Comparison of ENCODE assay signal across 10 cellular contexts in the genomic region with DNA sequence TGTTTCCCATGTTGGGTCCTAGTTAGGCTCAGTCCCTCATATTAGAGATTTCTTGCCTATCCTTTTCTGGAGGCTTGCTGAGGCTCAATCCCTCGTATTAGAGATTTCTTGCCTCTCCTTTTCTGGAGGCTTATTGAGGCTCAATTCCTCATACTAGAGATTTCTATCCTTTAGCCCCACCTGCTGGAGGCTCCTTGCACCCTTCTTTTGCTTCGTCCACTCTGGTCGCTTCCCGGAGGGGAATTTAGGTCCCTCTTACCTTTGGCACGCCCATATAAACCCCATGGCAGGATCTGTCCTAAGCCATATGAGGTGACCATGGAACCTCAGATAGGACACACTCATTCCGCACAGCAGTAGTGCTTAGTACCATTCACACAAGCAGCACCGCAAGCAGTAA. TPM values are rescaled to one million over a fixed set of nuclear protein-coding genes. Genes with fewer than 3 reads are reported as not detected.
A peak's percentile ranks its signal among the peaks of the same experiment; 100 is the strongest.
DNase-seq lines count a peak whose midpoint lies in the region; ATAC-seq, FAIRE-seq and TF ChIP-seq lines count a peak whose summit lies in the region.
"Had no signal": no experiment of that assay in that cellular context is flagged by ENCODE, and none has a peak within 500 bp of the region (broad histone marks: within the 10 kb centered on the region; RNA-seq: fewer than 3 reads in every experiment).

No MANE protein-coding gene starts in this region.

- H3K9me3 Mint-ChIP-seq in stimulated activated naive CD8-positive, alpha-beta T cell treated with anti-CD3 and anti-CD28 coated beads, Interleukin-15, amount 100 ng/mL, for 72 hours: peaks cover 11 to 19% of the 10 kb centered on the region in 2 donors

- no peak overlapping the region for H3K27ac Mint-ChIP-seq in stimulated activated naive CD8-positive, alpha-beta T cell treated with anti-CD3 and anti-CD28 coated beads, Interleukin-15, amount 100 ng/mL, for 72 hours

- peak; percentile 26 for DNase-seq in stimulated activated naive CD8-positive, alpha-beta T cell treated with anti-CD3 and anti-CD28 coated beads, Interleukin-15, Interleukin-2, amounts not matched to agents 100 U/mL and 50 U/mL, for 24 hours
- DNase-seq in stimulated activated naive CD8-positive, alpha-beta T cell treated with anti-CD3 and anti-CD28 coated beads, Interleukin-15, amount 100 ng/mL, for 72 hours: no peak
- DNase-seq in RPMI8226 (peak; percentile 49), fibroblast of peridontal ligament (ENCODE audit: extremely low read depth) (peak; percentile 27), urothelium cell line (ENCODE audit: low spot score) (peak; percentile 39), NCI-H2081 treated with DMSO at 0.1 percent for 48 hours (lab: John Stamatoyannopoulos, UW) (no peak), A172 (ENCODE audit: low spot score) (no peak), tibial nerve (ENCODE audit: low spot score in 2 of 2) (no peak)
- DNase-seq: NCI-H2029 had no signal

- ATAC-seq in stimulated activated naive CD8-positive, alpha-beta T cell treated with anti-CD3 and anti-CD28 coated beads, Interleukin-15, Interleukin-2, amounts not matched to agents 100 U/mL and 50 U/mL, for 24 hours: no peak
- ATAC-seq in stimulated activated naive CD8-positive, alpha-beta T cell treated with anti-CD3 and anti-CD28 coated beads, Interleukin-15, amount 100 ng/mL, for 72 hours: no peak

- H3K36me3 ChIP-seq in tibial nerve: peaks cover 0 to 8% (median 0%) of the 10 kb centered on the region in 3 donors

- WGBS in tibial nerve, 2 donors: 91% methylated on average over 7 of the region's 7 CpGs

- peak; percentile 44 for FAIRE-seq in urothelium cell line (lab: Jason Lieb, UNC)

- H3K4me1 ChIP-seq in tibial nerve: no peaks in the 10 kb centered on the region

- no peaks in the 10 kb centered on the region for H3K27me3 ChIP-seq in tibial nerve

- TF ChIP-seq EP300 in tibial nerve (IDR thresholded peaks at IDR 0.05): no peak

- no peak overlapping the region for H3K27ac ChIP-seq in tibial nerve

- H3K4me3 Mint-ChIP-seq in stimulated activated naive CD8-positive, alpha-beta T cell treated with anti-CD3 and anti-CD28 coated beads, Interleukin-15, amount 100 ng/mL, for 72 hours: no peak overlapping the region

- peaks cover 0 to 17% (median 2%) of the 10 kb centered on the region in 4 donors for H3K9me3 ChIP-seq in tibial nerve

- H3K4me3 ChIP-seq in tibial nerve: no peak overlapping the region

- TF ChIP-seq CTCF in tibial nerve (IDR thresholded peaks at IDR 0.05): peak in 1 of 5 experiments; percentile 13

- no peak for TF ChIP-seq POLR2A in tibial nerve (IDR thresholded peaks at IDR 0.05)

- H3K4me1 Mint-ChIP-seq in stimulated activated naive CD8-positive, alpha-beta T cell treated with anti-CD3 and anti-CD28 coated beads, Interleukin-15, amount 100 ng/mL, for 72 hours: peaks cover 11% of the 10 kb centered on the region

- no peaks in the 10 kb centered on the region for H3K27me3 Mint-ChIP-seq in stimulated activated naive CD8-positive, alpha-beta T cell treated with anti-CD3 and anti-CD28 coated beads, Interleukin-15, amount 100 ng/mL, for 72 hours

RNA-seq across cellular contexts. Expression of a gene that starts 15.9 kb away (rescaled TPM):
- 0.03 and 0.46 TPM in 2 replicates for total RNA-seq in A172 (2014; rRNA removed; shearing (Covaris generic))
- 1 to 10 TPM in 1 of 4 donors, under 1 TPM in 3; 0.30 to 1.1 (median 0.61) TPM for total RNA-seq in tibial nerve
- total RNA-seq: myocyte had no signal

RNA-seq across cellular contexts. Expression of a gene that starts 24.1 kb away (rescaled TPM):
- total RNA-seq in A172 (2014; rRNA removed; shearing (Covaris generic)): 73.3 and 80.7 TPM in 2 replicates
- 10 to 100 TPM; 28.2 to 54.6 (median 44.9) TPM for total RNA-seq in tibial nerve

RNA-seq across cellular contexts. Expression of a gene that starts 35.2 kb away (rescaled TPM):
- 2.9 and 6.5 TPM in 2 replicates for total RNA-seq in A172 (2014; rRNA removed; shearing (Covaris generic))
- total RNA-seq in tibial nerve: 10 to 100 TPM; 14.1 to 61.8 (median 21.5) TPM

RNA-seq across cellular contexts. Expression of a gene that starts 40.7 kb away (rescaled TPM):
- 0.07 and 0.17 TPM in 2 replicates for total RNA-seq in A172 (2014; rRNA removed; shearing (Covaris generic))
- total RNA-seq in tibial nerve: 10 to 100 TPM; 13.5 to 21.8 (median 16.0) TPM

RNA-seq across cellular contexts. Expression of a gene that starts 44.1 kb away (rescaled TPM):
- total RNA-seq in A172 (2014; rRNA removed; shearing (Covaris generic)): 11.5 and 17.7 TPM in 2 replicates
- total RNA-seq in tibial nerve: 10 to 100 TPM; 19.9 to 32.9 (median 30.0) TPM

Comparison
In these comparisons a context has a peak if more than half of its experiments do, and no peak if none do; other contexts are left out.
1. DNase-seq: peak in stimulated activated naive CD8-positive, alpha-beta T cell treated with anti-CD3 and anti-CD28 coated beads, Interleukin-15, Interleukin-2, amounts not matched to agents 100 U/mL and 50 U/mL, for 24 hours (single experiment), RPMI8226 (single experiment), fibroblast of peridontal ligament (single experiment) and urothelium cell line (single experiment); none in stimulated activated naive CD8-positive, alpha-beta T cell treated with anti-CD3 and anti-CD28 coated beads, Interleukin-15, amount 100 ng/mL, for 72 hours (0 of 2), NCI-H2081 treated with DMSO at 0.1 percent for 48 hours (single experiment), A172 (single experiment) and tibial nerve (0 of 2).